Comparison of ENCODE assay signal across 9 cellular contexts in genomic region chr3:103440539-103441113, GRCh38.
DNase-seq lines count a peak whose midpoint lies in the region; ATAC-seq lines count a peak whose summit lies in the region.
"Had no signal": no experiment of that assay in that cellular context is flagged by ENCODE, and none has a peak within 500 bp of the region (broad histone marks: within the 10 kb centered on the region; RNA-seq: fewer than 3 reads in every experiment).

No MANE protein-coding gene starts in this region.

- H2BK15ac ChIP-seq in mesendoderm (replicated peaks; ENCODE audit: low read depth) = no peak overlapping the region

- DNase-seq in NCI-H226 = peak; percentile 26
- peak; percentile 40 for DNase-seq in mesendoderm
- DNase-seq in NOMO-1 treated with dmso at 0.1 percent for 144 hours (lab: John Stamatoyannopoulos, UW; ENCODE audit: unreplicated experiment) = no peak
- no peak for DNase-seq in activated CD4-positive, alpha-beta T cell treated with anti-CD3 and anti-CD28 coated beads for 36 hours
- DNase-seq in dedifferentiated amniotic fluid mesenchymal stem cell (ENCODE audit: extremely low spot score) = no peak
- no peak for DNase-seq in aorta

- intact Hi-C loops in activated CD4-positive, alpha-beta T cell treated with anti-CD3 and anti-CD28 coated beads for 36 hours (cut with DNase I, micrococcal nuclease) = no loop called here
- intact Hi-C loops in aorta (cut with DNase I) = no loop called here

- ATAC-seq in GM18520 (IDR thresholded peaks at IDR 0.05; ENCODE audit: unreplicated experiment) (peak; percentile 83), HG02678 (IDR thresholded peaks at IDR 0.05; ENCODE audit: unreplicated experiment) (peak; percentile 85), aorta (ENCODE audit: low FRiP score) (no peak)
- no peak for ATAC-seq in activated CD4-positive, alpha-beta T cell treated with anti-CD3 and anti-CD28 coated beads for 36 hours

- no peaks in the 10 kb centered on the region for H3K9me3 ChIP-seq in aorta (ENCODE audit: control insufficient read depth, low read length)

- no peak overlapping the region for H3K56ac ChIP-seq in mesendoderm (ENCODE audit: low read length)

- H3K4ac ChIP-seq in mesendoderm (ENCODE audit: low read depth, low read length) = no peak overlapping the region

- POLR2A ChIA-PET in activated CD4-positive, alpha-beta T cell treated with anti-CD3 and anti-CD28 coated beads for 36 hours (lab: Charles Lee) = no interaction called here

- H4K8ac ChIP-seq in mesendoderm (ENCODE audit: low read depth, low read length) = no peak overlapping the region

- H3K79me2 ChIP-seq in mesendoderm (ENCODE audit: control insufficient read depth, insufficient read depth, low read length) = no peaks in the 10 kb centered on the region

- no peaks in the 10 kb centered on the region for H3K9me3 Mint-ChIP-seq in activated CD4-positive, alpha-beta T cell treated with anti-CD3 and anti-CD28 coated beads for 36 hours (ENCODE audit: low read depth)

- H3K27me3 ChIP-seq in mesendoderm (ENCODE audit: insufficient read depth, low read length, poor library complexity) (no peaks in the 10 kb centered on the region), aorta (ENCODE audit: control insufficient read depth in 1 of 2, insufficient read depth in 2 of 2, low read length in 1 of 2) (no peaks in the 10 kb centered on the region)

- H3K23ac ChIP-seq in mesendoderm (ENCODE audit: low read length) = no peak overlapping the region

- H3K27ac ChIP-seq in mesendoderm (ENCODE audit: low read depth, low read length) (no peak overlapping the region), aorta (ENCODE audit: low read depth in 1 of 2, low read length in 2 of 2) (no peak overlapping the region)
- H3K27ac ChIP-seq: HL-60 had no signal

- no peaks in the 10 kb centered on the region for H3K36me3 Mint-ChIP-seq in activated CD4-positive, alpha-beta T cell treated with anti-CD3 and anti-CD28 coated beads for 36 hours (ENCODE audit: low read depth)

- no peak overlapping the region for H3K4me3 Mint-ChIP-seq in activated CD4-positive, alpha-beta T cell treated with anti-CD3 and anti-CD28 coated beads for 36 hours

- no peak overlapping the region for H2BK5ac ChIP-seq in mesendoderm (ENCODE audit: low read length)

- CTCF ChIA-PET in activated CD4-positive, alpha-beta T cell treated with anti-CD3 and anti-CD28 coated beads for 36 hours (lab: Charles Lee) = interaction anchor here (0.6 kb wide), 2 partner anchors 28 to 50 kb away, joined by 3 to 5 read pairs; no protein-coding TSS in a partner anchor

- H2BK120ac ChIP-seq in mesendoderm (ENCODE audit: low read depth, low read length) = no peak overlapping the region

- no peak overlapping the region for H3K18ac ChIP-seq in mesendoderm (ENCODE audit: low read length)

- H3K4me1 Mint-ChIP-seq in activated CD4-positive, alpha-beta T cell treated with anti-CD3 and anti-CD28 coated beads for 36 hours = no peaks in the 10 kb centered on the region

- H3K4me3 ChIP-seq in mesendoderm (ENCODE audit: low read length) (no peak overlapping the region), aorta (ENCODE audit: low read length in 2 of 2) (no peak overlapping the region)

- no peak overlapping the region for H3K4me2 ChIP-seq in mesendoderm (ENCODE audit: low read length)

- H3K36me3 ChIP-seq in mesendoderm (ENCODE audit: control insufficient read depth, insufficient read depth, low read length) (no peaks in the 10 kb centered on the region), aorta (ENCODE audit: control insufficient read depth in 1 of 2, insufficient read depth in 2 of 2, low read length in 1 of 2) (no peaks in the 10 kb centered on the region)

- H3K9ac ChIP-seq in mesendoderm (ENCODE audit: low read length) = no peak overlapping the region

- H3K4me1 ChIP-seq in mesendoderm (ENCODE audit: control insufficient read depth, low read depth, low read length) (no peaks in the 10 kb centered on the region), aorta (ENCODE audit: control insufficient read depth in 1 of 2, insufficient read depth in 2 of 2, low read length in 2 of 2) (no peaks in the 10 kb centered on the region)

- no peak overlapping the region for H2AK5ac ChIP-seq in mesendoderm (ENCODE audit: low read length)

- H3K27ac Mint-ChIP-seq in activated CD4-positive, alpha-beta T cell treated with anti-CD3 and anti-CD28 coated beads for 36 hours = no peak overlapping the region

- H4K5ac ChIP-seq in mesendoderm (ENCODE audit: low read length) = no peak overlapping the region

- H3K27me3 Mint-ChIP-seq in activated CD4-positive, alpha-beta T cell treated with anti-CD3 and anti-CD28 coated beads for 36 hours = no peaks in the 10 kb centered on the region

- no peaks in the 10 kb centered on the region for H3K79me1 ChIP-seq in mesendoderm (ENCODE audit: low read length)

Comparison
In these comparisons a context has a peak if more than half of its experiments do, and no peak if none do; other contexts are left out.
1. ATAC-seq: peak in GM18520 (single experiment) and HG02678 (single experiment); none in activated CD4-positive, alpha-beta T cell treated with anti-CD3 and anti-CD28 coated beads for 36 hours (single experiment) and aorta (single experiment).
2. DNase-seq: peak in NCI-H226 (single experiment) and mesendoderm (single experiment); none in NOMO-1 treated with dmso at 0.1 percent for 144 hours (single experiment), activated CD4-positive, alpha-beta T cell treated with anti-CD3 and anti-CD28 coated beads for 36 hours (single experiment), dedifferentiated amniotic fluid mesenchymal stem cell (single experiment) and aorta (0 of 2).